Comparison of ENCODE assay signal across 15 cellular contexts in genomic region chr11:67010296-67010905, GRCh38. TPM values are rescaled to one million over a fixed set of nuclear protein-coding genes. Genes with fewer than 3 reads are reported as not detected.
DNase-seq lines count a peak whose midpoint lies in the region; ATAC-seq and TF ChIP-seq lines count a peak whose summit lies in the region.
"Had no signal": no experiment of that assay in that cellular context is flagged by ENCODE, and none has a peak within 500 bp of the region (broad histone marks: within the 10 kb centered on the region; RNA-seq: fewer than 3 reads in every experiment).

No MANE protein-coding gene starts in this region.

- H3K4me1 ChIP-seq in SK-N-SH (ENCODE audit: control insufficient read depth in 1 of 2, insufficient read depth in 2 of 2, low read depth in 1 of 2, low read length in 1 of 2) = peaks cover 0 to 3% of the 10 kb centered on the region in 2 experiments; a peak in 1 of 4 replicates
- H3K4me1 ChIP-seq: BLaER1 had no signal

- H3K27ac Mint-ChIP-seq in stimulated activated effector memory CD8-positive, alpha-beta T cell treated with anti-CD3 and anti-CD28 coated beads, Interleukin-12 subunit alpha, Interleukin-12 subunit beta, amount 100 ng/mL, for 72 hours = no peak overlapping the region
- H3K27ac Mint-ChIP-seq in activated naive CD4-positive, alpha-beta T cell treated with anti-CD3 and anti-CD28 coated beads for 36 hours = no peak overlapping the region
- no peak overlapping the region for H3K27ac Mint-ChIP-seq in activated CD4-positive, alpha-beta memory T cell treated with anti-CD3 and anti-CD28 coated beads, Interleukin-2, amount 10 ng/mL, durations not matched to agents 7 days and 5 days
- H3K27ac Mint-ChIP-seq: IgD-negative memory B cell had no signal

- H3K4me3 ChIP-seq in SK-N-SH (ENCODE audit: low read depth in 2 of 2, low read length in 1 of 2) (no peak overlapping the region), H7 (ENCODE audit: insufficient read depth, low read depth, low read length) (no peak overlapping the region)
- H3K4me3 ChIP-seq: BLaER1 had no signal

- POLR2A ChIA-PET in SK-N-SH (lab: Yijun Ruan, JAX) = no interaction called here
- POLR2A ChIA-PET in activated CD4-positive, alpha-beta memory T cell treated with anti-CD3 and anti-CD28 coated beads, Interleukin-2, amount 10 ng/mL, durations not matched to agents 7 days and 5 days (lab: Charles Lee) = no interaction called here

- TF ChIP-seq CTCF in SK-N-SH (IDR thresholded peaks at IDR 0.05) = no peak

- 87% methylated on average over 4 of the region's 7 CpGs for WGBS in SK-N-SH (ENCODE audit: low lambda C conversion rate)

- intact Hi-C loops in activated naive CD4-positive, alpha-beta T cell treated with anti-CD3 and anti-CD28 coated beads for 36 hours (cut with micrococcal nuclease) = no loop called here

- H3K36me3 Mint-ChIP-seq in stimulated activated effector memory CD8-positive, alpha-beta T cell treated with anti-CD3 and anti-CD28 coated beads, Interleukin-12 subunit alpha, Interleukin-12 subunit beta, amount 100 ng/mL, for 72 hours = peaks cover 5% of the 10 kb centered on the region
- H3K36me3 Mint-ChIP-seq in activated naive CD4-positive, alpha-beta T cell treated with anti-CD3 and anti-CD28 coated beads for 36 hours (ENCODE audit: low read depth) = no peaks in the 10 kb centered on the region
- H3K36me3 Mint-ChIP-seq in activated CD4-positive, alpha-beta memory T cell treated with anti-CD3 and anti-CD28 coated beads, Interleukin-2, amount 10 ng/mL, durations not matched to agents 7 days and 5 days (ENCODE audit: low read depth) = no peaks in the 10 kb centered on the region
- H3K36me3 Mint-ChIP-seq: CD8-positive, alpha-beta memory T cell; IgD-negative memory B cell had no signal

- no peaks in the 10 kb centered on the region for H3K9me3 Mint-ChIP-seq in stimulated activated effector memory CD8-positive, alpha-beta T cell treated with anti-CD3 and anti-CD28 coated beads, Interleukin-12 subunit alpha, Interleukin-12 subunit beta, amount 100 ng/mL, for 72 hours
- H3K9me3 Mint-ChIP-seq in activated naive CD4-positive, alpha-beta T cell treated with anti-CD3 and anti-CD28 coated beads for 36 hours = no peaks in the 10 kb centered on the region
- H3K9me3 Mint-ChIP-seq in activated CD4-positive, alpha-beta memory T cell treated with anti-CD3 and anti-CD28 coated beads, Interleukin-2, amount 10 ng/mL, durations not matched to agents 7 days and 5 days = no peaks in the 10 kb centered on the region
- H3K9me3 Mint-ChIP-seq: CD8-positive, alpha-beta memory T cell; IgD-negative memory B cell had no signal

- H3K79me2 ChIP-seq in SK-N-SH (ENCODE audit: insufficient read depth) = no peaks in the 10 kb centered on the region

- no peak overlapping the region for H3K27ac ChIP-seq in SK-N-SH (ENCODE audit: low read depth in 2 of 2, low read length in 1 of 2)
- H3K27ac ChIP-seq: 22Rv1, BLaER1 had no signal

- H3K4me3 Mint-ChIP-seq in stimulated activated effector memory CD8-positive, alpha-beta T cell treated with anti-CD3 and anti-CD28 coated beads, Interleukin-12 subunit alpha, Interleukin-12 subunit beta, amount 100 ng/mL, for 72 hours = no peak overlapping the region
- no peak overlapping the region for H3K4me3 Mint-ChIP-seq in activated naive CD4-positive, alpha-beta T cell treated with anti-CD3 and anti-CD28 coated beads for 36 hours
- no peak overlapping the region for H3K4me3 Mint-ChIP-seq in activated CD4-positive, alpha-beta memory T cell treated with anti-CD3 and anti-CD28 coated beads, Interleukin-2, amount 10 ng/mL, durations not matched to agents 7 days and 5 days
- H3K4me3 Mint-ChIP-seq: CD8-positive, alpha-beta memory T cell; IgD-negative memory B cell had no signal

- no peaks in the 10 kb centered on the region for H3K27me3 Mint-ChIP-seq in activated naive CD4-positive, alpha-beta T cell treated with anti-CD3 and anti-CD28 coated beads for 36 hours (ENCODE audit: low read depth)
- peaks cover 8% of the 10 kb centered on the region for H3K27me3 Mint-ChIP-seq in activated CD4-positive, alpha-beta memory T cell treated with anti-CD3 and anti-CD28 coated beads, Interleukin-2, amount 10 ng/mL, durations not matched to agents 7 days and 5 days

- peaks cover 12% of the 10 kb centered on the region for H3K4me1 Mint-ChIP-seq in stimulated activated effector memory CD8-positive, alpha-beta T cell treated with anti-CD3 and anti-CD28 coated beads, Interleukin-12 subunit alpha, Interleukin-12 subunit beta, amount 100 ng/mL, for 72 hours
- H3K4me1 Mint-ChIP-seq in activated naive CD4-positive, alpha-beta T cell treated with anti-CD3 and anti-CD28 coated beads for 36 hours (ENCODE audit: low read depth) = peaks cover 4% of the 10 kb centered on the region
- no peaks in the 10 kb centered on the region for H3K4me1 Mint-ChIP-seq in activated CD4-positive, alpha-beta memory T cell treated with anti-CD3 and anti-CD28 coated beads, Interleukin-2, amount 10 ng/mL, durations not matched to agents 7 days and 5 days

- peak; percentile 17 for DNase-seq in SK-N-SH
- DNase-seq in H7 = peak; percentile 26
- peak; percentile 88 for DNase-seq in cerebellum (ENCODE audit: low spot score)
- DNase-seq in stimulated activated effector memory CD8-positive, alpha-beta T cell treated with anti-CD3 and anti-CD28 coated beads, Interleukin-12 subunit alpha, Interleukin-12 subunit beta, amount 100 ng/mL, for 72 hours (ENCODE audit: low spot score in 2 of 2) = no peak
- DNase-seq in activated naive CD4-positive, alpha-beta T cell treated with anti-CD3 and anti-CD28 coated beads for 36 hours = no peak
- no peak for DNase-seq in activated CD4-positive, alpha-beta memory T cell treated with anti-CD3 and anti-CD28 coated beads, Interleukin-2, amount 10 ng/mL, durations not matched to agents 7 days and 5 days
- DNase-seq: AML-193; Caco-2; CD8-positive, alpha-beta memory T cell had no signal

- CTCF ChIA-PET in SK-N-SH (lab: Yijun Ruan, JAX) = interaction anchor here (1.0 to 1.3 kb wide), 2 partner anchors 35 to 251 kb away, joined by 3 to 5 read pairs; partner anchors contain the start of gene C11orf86
- CTCF ChIA-PET in activated naive CD4-positive, alpha-beta T cell treated with anti-CD3 and anti-CD28 coated beads for 36 hours (lab: Charles Lee) = no interaction called here
- CTCF ChIA-PET in activated CD4-positive, alpha-beta memory T cell treated with anti-CD3 and anti-CD28 coated beads, Interleukin-2, amount 10 ng/mL, durations not matched to agents 7 days and 5 days (lab: Charles Lee) = no interaction called here

- H3K9ac ChIP-seq in SK-N-SH = no peak overlapping the region
- H3K9ac ChIP-seq: BLaER1 had no signal

- no peak overlapping the region for H3K4me2 ChIP-seq in SK-N-SH
- H3K4me2 ChIP-seq: BLaER1 had no signal

- no peaks in the 10 kb centered on the region for H4K20me1 ChIP-seq in SK-N-SH (ENCODE audit: insufficient read depth)
- H4K20me1 ChIP-seq: BLaER1 had no signal

- H3K27me3 ChIP-seq in SK-N-SH (ENCODE audit: insufficient read depth) = no peaks in the 10 kb centered on the region
- no peaks in the 10 kb centered on the region for H3K27me3 ChIP-seq in H7 (ENCODE audit: control insufficient read depth, insufficient read depth, low read length)
- H3K27me3 ChIP-seq: BLaER1 had no signal

- H3K9me3 ChIP-seq in SK-N-SH = no peaks in the 10 kb centered on the region
- H3K9me3 ChIP-seq: BLaER1, Caco-2 had no signal

- no peak for TF ChIP-seq EP300 in SK-N-SH (IDR thresholded peaks at IDR 0.05; ENCODE audit: borderline replicate concordance in 1 of 2, low read depth in 1 of 2, low read length in 1 of 2)

- no peak overlapping the region for H2AFZ ChIP-seq in SK-N-SH (ENCODE audit: low read depth)

- H3K36me3 ChIP-seq in SK-N-SH (replicated peaks in 1 of 2; ENCODE audit: control insufficient read depth in 1 of 2, insufficient read depth in 2 of 2, low read length in 1 of 2) = no peaks in the 10 kb centered on the region
- H3K36me3 ChIP-seq in H7 (replicated peaks; ENCODE audit: control insufficient read depth, insufficient read depth, low read length) = peaks cover 3% of the 10 kb centered on the region; the same call in 1 of the 2 replicates
- H3K36me3 ChIP-seq: BLaER1 had no signal

- H3K9me2 ChIP-seq in SK-N-SH = no peaks in the 10 kb centered on the region

- H3F3A ChIP-seq in SK-N-SH (replicated peaks; ENCODE audit: insufficient read depth) = no peaks in the 10 kb centered on the region

- no peak; the same call in 2 of the 3 replicates for ATAC-seq in SK-N-SH treated with all-trans-retinoic acid at 6 μM for 48 hours
- peak; percentile 16 for ATAC-seq in stimulated activated effector memory CD8-positive, alpha-beta T cell treated with anti-CD3 and anti-CD28 coated beads, Interleukin-12 subunit alpha, Interleukin-12 subunit beta, amount 100 ng/mL, for 72 hours
- ATAC-seq: HCT116 had no signal

- TF ChIP-seq RAD21 in SK-N-SH (IDR thresholded peaks at IDR 0.05; ENCODE audit: low read length) = no peak

RNA-seq across cellular contexts. Expression of gene SYT12, which starts 12.5 kb away (rescaled TPM):
- polyA plus RNA-seq in SK-N-SH (2012; rRNA removed) = 0.52 and 0.61 TPM in 2 replicates
- polyA plus RNA-seq in SK-N-SH (2012; cell fraction: cytosol; rRNA removed) = 0.30 and 0.39 TPM in 2 replicates
- 1.2 and 1.5 TPM in 2 replicates for polyA plus RNA-seq in SK-N-SH (2012; cell fraction: nucleus; rRNA removed)
- total RNA-seq in H7 (2014; rRNA removed; shearing (Covaris generic)) = 2.3 and 2.8 TPM in 2 replicates
- 3.8 TPM for total RNA-seq in cerebellum
- not detected for total RNA-seq in activated naive CD4-positive, alpha-beta T cell treated with anti-CD3 and anti-CD28 coated beads for 36 hours
- total RNA-seq in activated CD4-positive, alpha-beta memory T cell treated with anti-CD3 and anti-CD28 coated beads, Interleukin-2, amount 10 ng/mL, durations not matched to agents 7 days and 5 days = not detected
- total RNA-seq: CD8-positive, alpha-beta memory T cell; H4 had no signal
- polyA plus RNA-seq: CD8-positive, alpha-beta memory T cell; IgD-negative memory B cell had no signal

RNA-seq across cellular contexts. Expression of gene C11orf86, which starts 35.3 kb away (rescaled TPM):
- 0.06 and 0.08 TPM in 2 replicates for polyA plus RNA-seq in SK-N-SH (2012; rRNA removed)
- polyA plus RNA-seq in SK-N-SH (2012; cell fraction: cytosol; rRNA removed) = 0.05 and 0.08 TPM in 2 replicates
- polyA plus RNA-seq in SK-N-SH (2012; cell fraction: nucleus; rRNA removed) = 0.04 and 0.21 TPM in 2 replicates
- 0.21 and 0.26 TPM in 2 replicates for total RNA-seq in H7 (2014; rRNA removed; shearing (Covaris generic))
- total RNA-seq in cerebellum = not detected
- not detected for total RNA-seq in activated naive CD4-positive, alpha-beta T cell treated with anti-CD3 and anti-CD28 coated beads for 36 hours
- total RNA-seq in activated CD4-positive, alpha-beta memory T cell treated with anti-CD3 and anti-CD28 coated beads, Interleukin-2, amount 10 ng/mL, durations not matched to agents 7 days and 5 days = not detected
- total RNA-seq: Caco-2; CD8-positive, alpha-beta memory T cell; H4 had no signal
- polyA plus RNA-seq: CD8-positive, alpha-beta memory T cell; IgD-negative memory B cell had no signal

RNA-seq across cellular contexts. Expression of gene RHOD, which starts 46.2 kb away (rescaled TPM):
- polyA plus RNA-seq in SK-N-SH (2012; rRNA removed) = 0.06 TPM in 1 of 2 replicates, not detected in the other
- not detected in 2 replicates for polyA plus RNA-seq in SK-N-SH (2012; cell fraction: cytosol; rRNA removed)
- polyA plus RNA-seq in SK-N-SH (2012; cell fraction: nucleus; rRNA removed) = 0.18 and 0.20 TPM in 2 replicates
- total RNA-seq in H7 (2014; rRNA removed; shearing (Covaris generic)) = 8.7 and 15.7 TPM in 2 replicates
- 0.64 TPM for total RNA-seq in cerebellum
- total RNA-seq in activated naive CD4-positive, alpha-beta T cell treated with anti-CD3 and anti-CD28 coated beads for 36 hours = under 1 TPM; 0.64 to 0.98 TPM
- total RNA-seq in activated CD4-positive, alpha-beta memory T cell treated with anti-CD3 and anti-CD28 coated beads, Interleukin-2, amount 10 ng/mL, durations not matched to agents 7 days and 5 days = under 1 TPM; 0.20 to 0.33 TPM
- total RNA-seq: H4 had no signal

RNA-seq across cellular contexts. Expression of gene PC, which starts 52.2 kb away (rescaled TPM):
- polyA plus RNA-seq in SK-N-SH (2012; rRNA removed) = 9.7 and 11.8 TPM in 2 replicates
- 4.5 and 6.9 TPM in 2 replicates for polyA plus RNA-seq in SK-N-SH (2012; cell fraction: cytosol; rRNA removed)
- 19.9 and 39.1 TPM in 2 replicates for polyA plus RNA-seq in SK-N-SH (2012; cell fraction: nucleus; rRNA removed)
- 18.4 and 26.6 TPM in 2 replicates for total RNA-seq in H7 (2014; rRNA removed; shearing (Covaris generic))
- 14.2 TPM for total RNA-seq in cerebellum
- total RNA-seq in activated naive CD4-positive, alpha-beta T cell treated with anti-CD3 and anti-CD28 coated beads for 36 hours = 1 to 10 TPM; 8.0 to 9.4 TPM
- 1 to 10 TPM; 5.1 to 7.4 TPM for total RNA-seq in activated CD4-positive, alpha-beta memory T cell treated with anti-CD3 and anti-CD28 coated beads, Interleukin-2, amount 10 ng/mL, durations not matched to agents 7 days and 5 days

Comparison
In these comparisons a context has a peak if more than half of its experiments do, and no peak if none do; other contexts are left out.
1. DNase-seq: peak in SK-N-SH (single experiment), H7 (single experiment) and cerebellum (single experiment); none in stimulated activated effector memory CD8-positive, alpha-beta T cell treated with anti-CD3 and anti-CD28 coated beads, Interleukin-12 subunit alpha, Interleukin-12 subunit beta, amount 100 ng/mL, for 72 hours (0 of 2), activated naive CD4-positive, alpha-beta T cell treated with anti-CD3 and anti-CD28 coated beads for 36 hours (single experiment) and activated CD4-positive, alpha-beta memory T cell treated with anti-CD3 and anti-CD28 coated beads, Interleukin-2, amount 10 ng/mL, durations not matched to agents 7 days and 5 days (single experiment).